Comparison of ENCODE assay signal across 19 cellular contexts in the genomic region with DNA sequence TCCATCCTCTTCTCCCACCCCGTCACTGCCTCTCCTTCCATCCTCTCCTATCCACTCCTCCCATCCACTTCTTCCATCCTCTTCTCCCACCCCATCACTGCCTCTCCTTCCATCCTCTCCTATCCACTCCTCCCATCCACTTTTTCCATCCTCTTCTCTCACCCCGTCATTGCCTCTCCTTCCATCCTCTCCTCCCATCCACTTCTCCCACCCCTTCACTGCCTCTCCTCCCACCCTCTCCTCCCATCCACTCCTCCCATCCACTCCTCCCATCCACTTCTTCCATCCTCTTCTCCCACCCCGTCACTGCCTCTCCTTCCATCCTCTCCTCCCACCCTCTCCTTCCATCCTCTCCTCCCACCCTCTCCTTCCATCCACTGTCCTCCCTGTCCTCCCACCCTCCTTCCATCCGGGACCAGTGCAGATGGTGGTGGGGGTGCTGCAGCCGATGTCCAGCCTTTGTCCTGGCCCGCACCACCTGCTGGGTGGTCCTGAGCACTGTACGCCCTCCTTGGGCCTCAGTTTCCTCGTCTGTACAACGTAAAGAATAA. TPM values are rescaled to one million over a fixed set of nuclear protein-coding genes. Genes with fewer than 3 reads are reported as not detected.
"Had no signal": no experiment of that assay in that cellular context is flagged by ENCODE, and none has a peak within 500 bp of the region (broad histone marks: within the 10 kb centered on the region; RNA-seq: fewer than 3 reads in every experiment).

No MANE protein-coding gene starts in this region.

- ATAC-seq: activated T-cell treated with anti-CD3 and anti-CD28 coated beads, Interleukin-2, amount 50 U/mL, for 72 hours; stimulated activated memory B cell treated with anti-CD40 and anti-IgM and Interleukin-4, amounts not matched to agents 10 μg/mL and 1 μg/mL and 100 μg/mL, for 72 hours had no signal

- H3K27ac ChIP-seq: breast epithelium, coronary artery, parathyroid adenoma, sigmoid colon had no signal

- H3K4me1 ChIP-seq: parathyroid adenoma had no signal

- FAIRE-seq: frontal cortex, keratinocyte had no signal

- H3K4me3 ChIP-seq: breast epithelium, coronary artery, lung, sigmoid colon had no signal

- DNase-seq: activated CD4-positive, alpha-beta T cell treated with anti-CD3 and anti-CD28 coated beads for 1 hour; activated CD8-positive, alpha-beta memory T cell treated with anti-CD3 and anti-CD28 coated beads for 24 hours; activated CD8-positive, alpha-beta memory T cell treated with anti-CD3 and anti-CD28 coated beads, Interleukin-2, amount 50 U/mL, for 48 hours; activated effector memory CD4-positive, alpha-beta T cell treated with anti-CD3 and anti-CD28 coated beads, Interleukin-2, amount 50 U/mL, for 16 hours; activated naive CD4-positive, alpha-beta T cell treated with anti-CD3 and anti-CD28 coated beads, Interleukin-2, amount 50 U/mL, for 16 hours; activated T-cell treated with anti-CD3 and anti-CD28 coated beads, Interleukin-2, amount 50 U/mL, for 72 hours; effector CD4-positive, alpha-beta T cell; sigmoid colon; stimulated activated CD4-positive, alpha-beta T cell treated with anti-CD3 and anti-CD28 coated beads, Interleukin-4, amount 100 ng/mL, for 4 hours; SW 1271; T-helper 2 cell; WERI-Rb-1 had no signal

- H3K27ac Mint-ChIP-seq: activated T-cell treated with anti-CD3 and anti-CD28 coated beads, Interleukin-2, amount 50 U/mL, for 72 hours; stimulated activated memory B cell treated with anti-CD40 and anti-IgM and Interleukin-4, amounts not matched to agents 10 μg/mL and 1 μg/mL and 100 μg/mL, for 72 hours had no signal

- H3K79me2 ChIP-seq: parathyroid adenoma had no signal

- H3K36me3 ChIP-seq: breast epithelium had no signal

- H3K4me3 Mint-ChIP-seq: activated T-cell treated with anti-CD3 and anti-CD28 coated beads, Interleukin-2, amount 50 U/mL, for 72 hours; stimulated activated memory B cell treated with anti-CD40 and anti-IgM and Interleukin-4, amounts not matched to agents 10 μg/mL and 1 μg/mL and 100 μg/mL, for 72 hours had no signal

- H3K27me3 ChIP-seq: breast epithelium had no signal

- H2AFZ ChIP-seq: parathyroid adenoma had no signal

- H3K27me3 Mint-ChIP-seq: stimulated activated memory B cell treated with anti-CD40 and anti-IgM and Interleukin-4, amounts not matched to agents 10 μg/mL and 1 μg/mL and 100 μg/mL, for 72 hours had no signal

- H3K9me3 ChIP-seq: breast epithelium, sigmoid colon had no signal

- H3K9me3 Mint-ChIP-seq: activated T-cell treated with anti-CD3 and anti-CD28 coated beads, Interleukin-2, amount 50 U/mL, for 72 hours; stimulated activated memory B cell treated with anti-CD40 and anti-IgM and Interleukin-4, amounts not matched to agents 10 μg/mL and 1 μg/mL and 100 μg/mL, for 72 hours had no signal

- H3K9ac ChIP-seq: parathyroid adenoma had no signal

RNA-seq across cellular contexts. Expression of a gene that starts 1.1 kb away (rescaled TPM):
- polyA plus RNA-seq: keratinocyte had no signal
